8 cellular contexts compared by ENCODE assay signal in genomic region chr15:41603941-41604660, GRCh38. TPM values are rescaled to one million over a fixed set of nuclear protein-coding genes. Genes with fewer than 3 reads are reported as not detected.
DNase-seq lines count a peak whose midpoint lies in the region; ATAC-seq, FAIRE-seq and TF ChIP-seq lines count a peak whose summit lies in the region.

No MANE protein-coding gene starts in this region.

- ATAC-seq in GM21825 (IDR thresholded peaks at IDR 0.05; ENCODE audit: unreplicated experiment): no peak

- peak overlapping the region; percentile 91 for H2AFZ ChIP-seq in H1 (ENCODE audit: low read length)

- H2BK20ac ChIP-seq in H1 (ENCODE audit: low read length): no peak overlapping the region

- H3K4me2 ChIP-seq in H1 (ENCODE audit: insufficient read depth in 1 of 2, low read depth in 2 of 2, low read length in 2 of 2): peak overlapping the region; percentile 32 to 63; a peak in 3 of 4 replicates
- H3K4me2 ChIP-seq in mesendoderm (ENCODE audit: low read length): no peak overlapping the region

- H3K36me3 ChIP-seq in BE2C (no peaks in the 10 kb centered on the region), H7 (replicated peaks; ENCODE audit: control insufficient read depth, insufficient read depth, low read length) (no peaks in the 10 kb centered on the region), H1 (ENCODE audit: control insufficient read depth in 2 of 4, insufficient read depth in 4 of 4, low read length in 3 of 4) (no peaks in the 10 kb centered on the region), mesendoderm (ENCODE audit: control insufficient read depth, insufficient read depth, low read length) (no peaks in the 10 kb centered on the region)

- H3K27me3 ChIP-seq in BE2C (no peaks in the 10 kb centered on the region), H7 (ENCODE audit: control insufficient read depth, insufficient read depth, low read length) (no peaks in the 10 kb centered on the region), H1 (replicated peaks in 1 of 4; ENCODE audit: control insufficient read depth in 3 of 4, extremely low read depth in 1 of 4, insufficient read depth in 3 of 4, low read length in 3 of 4) (no peaks in the 10 kb centered on the region), mesendoderm (ENCODE audit: insufficient read depth, low read length, poor library complexity) (no peaks in the 10 kb centered on the region)

- H4K91ac ChIP-seq in H1 (replicated peaks; ENCODE audit: insufficient read length, low read length): no peak overlapping the region

- no peak overlapping the region for H3K23ac ChIP-seq in H1 (ENCODE audit: insufficient read length)
- H3K23ac ChIP-seq in mesendoderm (ENCODE audit: low read length): no peak overlapping the region

- no peak overlapping the region for H2BK120ac ChIP-seq in H1 (replicated peaks; ENCODE audit: low read depth, low read length)
- H2BK120ac ChIP-seq in mesendoderm (ENCODE audit: low read depth, low read length): no peak overlapping the region

- POLR2A ChIA-PET in H1 (lab: Charles Lee; ENCODE audit: partially characterized antibody): interaction anchor here (0.6 to 2.1 kb wide), 8 partner anchors 17 to 112 kb away, joined by 3 to 11 read pairs (median 4); no protein-coding TSS in a partner anchor

- H4K5ac ChIP-seq in H1 (ENCODE audit: insufficient read length, low read depth, low read length) (no peak overlapping the region), mesendoderm (ENCODE audit: low read length) (no peak overlapping the region)

- TF ChIP-seq CTCF in BE2C (IDR thresholded peaks at IDR 0.05; ENCODE audit: low read depth, low read length) (peak; percentile 90), H1 (IDR thresholded peaks at IDR 0.05; ENCODE audit: control extremely low read depth in 1 of 3, insufficient read depth in 1 of 3, low read depth in 1 of 3, low read length in 3 of 3) (peak; percentile 85 to 86 (median 86))

- H2AK5ac ChIP-seq in H1 (ENCODE audit: low read depth, low read length) (no peak overlapping the region), mesendoderm (ENCODE audit: low read length) (no peak overlapping the region)

- CTCF ChIA-PET in H1 (lab: Charles Lee; ENCODE audit: partially characterized antibody): interaction anchor here (0.6 to 2.6 kb wide), 59 partner anchors 7 to 411 kb away, joined by 3 to 29 read pairs (median 4); partner anchors contain the start of genes MAPKBP1 and MGA

- H3K9me3 ChIP-seq in BE2C: no peaks in the 10 kb centered on the region
- peaks cover 0 to 3% of the 10 kb centered on the region in 2 experiments; a peak in 1 of 4 replicates for H3K9me3 ChIP-seq in H1 (ENCODE audit: insufficient read depth in 2 of 2, low read depth in 1 of 2, low read length in 1 of 2)

- peak overlapping the region; percentile 5; the same call in 1 of the 2 replicates for H2BK12ac ChIP-seq in H1 (ENCODE audit: low read depth, low read length)

- peak; percentile 72 to 81 for TF ChIP-seq RAD21 in H1 (IDR thresholded peaks at IDR 0.05 in 1 of 2, conservative IDR thresholded peaks at IDR 0.05 in 1 of 2; ENCODE audit: low read depth in 2 of 2, low read length in 2 of 2)

- H2BK5ac ChIP-seq in H1 (ENCODE audit: low read depth, low read length): no peak overlapping the region
- H2BK5ac ChIP-seq in mesendoderm (ENCODE audit: low read length): no peak overlapping the region

- no peaks in the 10 kb centered on the region for H3K23me2 ChIP-seq in H1 (ENCODE audit: low read depth, low read length)

- FAIRE-seq in H1 (lab: Jason Lieb, UNC): peak; percentile 95

- H3K79me1 ChIP-seq in H1 (ENCODE audit: low read depth, low read length) (no peaks in the 10 kb centered on the region), mesendoderm (ENCODE audit: low read length) (no peaks in the 10 kb centered on the region)

- peak overlapping the region; percentile 58 for H3K4me3 ChIP-seq in BE2C (ENCODE audit: low read depth, low read length)
- H3K4me3 ChIP-seq in H7 (ENCODE audit: insufficient read depth, low read depth, low read length): no peak overlapping the region
- H3K4me3 ChIP-seq in H1 (ENCODE audit: extremely low read depth in 1 of 4, insufficient read depth in 2 of 4, low read depth in 3 of 4, low read length in 4 of 4): peak overlapping the region in 1 of 4 experiments; percentile 41; a peak in 2 of 8 replicates
- no peak overlapping the region for H3K4me3 ChIP-seq in mesendoderm (ENCODE audit: low read length)

- H3K27ac ChIP-seq in H1 (ENCODE audit: low read depth, low read length): no peak overlapping the region
- H3K27ac ChIP-seq in mesendoderm (ENCODE audit: low read depth, low read length): no peak overlapping the region

- TF ChIP-seq POLR2A in H1 (IDR thresholded peaks at IDR 0.05; ENCODE audit: control extremely low read depth in 1 of 2, low read depth in 2 of 2, low read length in 2 of 2): no peak

- no peak overlapping the region for H3K4ac ChIP-seq in H1 (replicated peaks; ENCODE audit: insufficient read length, low read depth, low read length)
- no peak overlapping the region for H3K4ac ChIP-seq in mesendoderm (ENCODE audit: low read depth, low read length)

- H3K18ac ChIP-seq in H1 (ENCODE audit: extremely low read depth, low read length) (no peak overlapping the region), mesendoderm (ENCODE audit: low read length) (no peak overlapping the region)

- H3K4me1 ChIP-seq in BE2C (peaks cover 5% of the 10 kb centered on the region; the same call in 1 of the 2 replicates), H1 (replicated peaks in 1 of 4; ENCODE audit: control insufficient read depth in 3 of 4, insufficient read depth in 4 of 4, low read length in 3 of 4) (peaks cover 0 to 6% (median 3%) of the 10 kb centered on the region in 4 experiments; a peak in 2 of 7 replicates), mesendoderm (ENCODE audit: control insufficient read depth, low read depth, low read length) (peaks cover 1% of the 10 kb centered on the region)

- WGBS in H1 (ENCODE audit: extremely low coverage in 1 of 2, insufficient coverage in 1 of 2, insufficient read length in 1 of 2, insufficient replicate concordance in 2 of 2, low coverage in 1 of 2, low lambda C conversion rate in 2 of 2, missing lambda C conversion rate in 1 of 2), 2 experiments: 33% methylated on average over 12 of the region's 12 CpGs; no CpG with 5 or more reads in 1 of the 2 experiments
- WGBS in mesendoderm (ENCODE audit: extremely low coverage, insufficient coverage, low lambda C conversion rate): no CpG with 5 or more reads among the region's 12 CpGs

- H4K20me1 ChIP-seq in H1 (replicated peaks in 1 of 2; ENCODE audit: control insufficient read depth in 1 of 2, insufficient read depth in 2 of 2, low read length in 2 of 2): no peaks in the 10 kb centered on the region

- no peak overlapping the region for H3K14ac ChIP-seq in H1 (ENCODE audit: insufficient read length)

- DNase-seq in BE2C: peak; percentile 85
- peak; percentile 84 for DNase-seq in H7
- DNase-seq in NCI-H82 treated with DMSO at 0.1 percent for 48 hours (lab: John Stamatoyannopoulos, UW; ENCODE audit: unreplicated experiment): peak; percentile 7
- peak; percentile 75 for DNase-seq in activated CD8-positive, alpha-beta memory T cell treated with anti-CD3 and anti-CD28 coated beads for 24 hours
- DNase-seq in H1 (ENCODE audit: low read depth in 1 of 2, low spot score in 2 of 2): peak; percentile 54 to 82
- peak; percentile 88 for DNase-seq in mesendoderm
- DNase-seq in stimulated activated CD8-positive, alpha-beta memory T cell treated with anti-CD3 and anti-CD28 coated beads, Interleukin-4, amount 100 ng/mL, for 1 hour (ENCODE audit: low read depth in 2 of 2, low spot score in 1 of 2): peak; percentile 8 to 25

- H3K9ac ChIP-seq in H1 (replicated peaks in 1 of 4; ENCODE audit: extremely low read depth in 1 of 4, low read depth in 3 of 4, low read length in 3 of 4): no peak overlapping the region
- no peak overlapping the region for H3K9ac ChIP-seq in mesendoderm (ENCODE audit: low read length)

- H3K56ac ChIP-seq in H1 (replicated peaks; ENCODE audit: insufficient read length, low read depth, low read length) (no peak overlapping the region), mesendoderm (ENCODE audit: low read length) (no peak overlapping the region)

- H2BK15ac ChIP-seq in H1 (ENCODE audit: low read length) (no peak overlapping the region), mesendoderm (replicated peaks; ENCODE audit: low read depth) (no peak overlapping the region)

- no peak for TF ChIP-seq EP300 in H1 (IDR thresholded peaks at IDR 0.05; ENCODE audit: borderline replicate concordance in 1 of 2, low read depth in 2 of 2, low read length in 2 of 2)

- H4K8ac ChIP-seq in H1 (ENCODE audit: extremely low read depth, insufficient read depth, low read length) (no peak overlapping the region), mesendoderm (ENCODE audit: low read depth, low read length) (no peak overlapping the region)

- H3K79me2 ChIP-seq in H1 (ENCODE audit: control insufficient read depth in 1 of 2, insufficient read depth in 2 of 2, low read length in 2 of 2) (no peaks in the 10 kb centered on the region), mesendoderm (ENCODE audit: control insufficient read depth, insufficient read depth, low read length) (no peaks in the 10 kb centered on the region)

RNA-seq across cellular contexts. Expression of gene TYRO3, which starts 45.1 kb away (rescaled TPM):
- polyA plus RNA-seq in BE2C (2012; ENCODE audit: insufficient read depth, insufficient read length, low read depth): 116 TPM
- total RNA-seq in H7 (2014; rRNA removed; shearing (Covaris generic)): 65.8 and 72.6 TPM in 2 replicates
- total RNA-seq in H1 (2021; fragmentation: NEBNext Ultra II Directional; extraction: Animal tissue kit (Norgen Biotek cat#: 25700)): 96.8 and 98.8 TPM in 2 replicates
- 82.7 and 131 TPM in 2 replicates for polyA plus RNA-seq in H1 (2011; rRNA removed)
- polyA plus RNA-seq in H1 (2011; cell fraction: cytosol; rRNA removed): 84.9 TPM
- 193 TPM for polyA plus RNA-seq in H1 (2011; cell fraction: nucleus; rRNA removed)
- polyA plus RNA-seq in H1 (2012, experiment 1 of 2): 68.1 to 113 TPM (median 105 TPM) in 4 replicates
- 96.2 TPM for polyA plus RNA-seq in H1 (2012, experiment 2 of 2)
- polyA plus RNA-seq in H1 (2013, experiment 1 of 2): 58.3 TPM
- polyA plus RNA-seq in H1 (2013, experiment 2 of 2): 62.9 TPM
- polyA minus RNA-seq in H1 (2011; rRNA and poly(A)+ RNA removed): 166 and 223 TPM in 2 replicates
- 121 TPM for polyA minus RNA-seq in H1 (2011; cell fraction: cytosol; rRNA and poly(A)+ RNA removed)
- 106 TPM for polyA minus RNA-seq in H1 (2011; cell fraction: nucleus; rRNA and poly(A)+ RNA removed)
- 38.3 TPM for polyA plus RNA-seq in mesendoderm (2013, experiment 1 of 2)
- 37.8 TPM for polyA plus RNA-seq in mesendoderm (2013, experiment 2 of 2)

RNA-seq across cellular contexts. Expression of gene MGA, which starts 56.1 kb away (rescaled TPM):
- 10.3 TPM for polyA plus RNA-seq in BE2C (2012; ENCODE audit: insufficient read depth, insufficient read length, low read depth)
- total RNA-seq in H7 (2014; rRNA removed; shearing (Covaris generic)): 21.4 and 27.8 TPM in 2 replicates
- 53.2 and 55.7 TPM in 2 replicates for total RNA-seq in H1 (2021; fragmentation: NEBNext Ultra II Directional; extraction: Animal tissue kit (Norgen Biotek cat#: 25700))
- 6.1 and 7.6 TPM in 2 replicates for polyA plus RNA-seq in H1 (2011; rRNA removed)
- polyA plus RNA-seq in H1 (2011; cell fraction: cytosol; rRNA removed): 7.7 TPM
- polyA plus RNA-seq in H1 (2011; cell fraction: nucleus; rRNA removed): 16.5 TPM
- 10.3 to 15.0 TPM (median 13.9 TPM) in 4 replicates for polyA plus RNA-seq in H1 (2012, experiment 1 of 2)
- polyA plus RNA-seq in H1 (2012, experiment 2 of 2): 0.62 TPM
- polyA plus RNA-seq in H1 (2013, experiment 1 of 2): 16.7 TPM
- polyA plus RNA-seq in H1 (2013, experiment 2 of 2): 16.0 TPM
- polyA minus RNA-seq in H1 (2011; rRNA and poly(A)+ RNA removed): 64.5 and 104 TPM in 2 replicates
- polyA minus RNA-seq in H1 (2011; cell fraction: cytosol; rRNA and poly(A)+ RNA removed): 31.6 TPM
- 81.4 TPM for polyA minus RNA-seq in H1 (2011; cell fraction: nucleus; rRNA and poly(A)+ RNA removed)
- polyA plus RNA-seq in mesendoderm (2013, experiment 1 of 2): 10.1 TPM
- 10.2 TPM for polyA plus RNA-seq in mesendoderm (2013, experiment 2 of 2)

Comparison
In these comparisons a context has a peak if more than half of its experiments do, and no peak if none do; other contexts are left out.
1. DNase-seq: peak in every context shown above with its lines; median percentile 88 in mesendoderm; 85 in BE2C; 84 in H7; 75 in activated CD8-positive, alpha-beta memory T cell treated with anti-CD3 and anti-CD28 coated beads for 24 hours; 68 in H1; 16 in stimulated activated CD8-positive, alpha-beta memory T cell treated with anti-CD3 and anti-CD28 coated beads, Interleukin-4, amount 100 ng/mL, for 1 hour; 7 in NCI-H82 treated with DMSO at 0.1 percent for 48 hours.